In the genomic region with DNA sequence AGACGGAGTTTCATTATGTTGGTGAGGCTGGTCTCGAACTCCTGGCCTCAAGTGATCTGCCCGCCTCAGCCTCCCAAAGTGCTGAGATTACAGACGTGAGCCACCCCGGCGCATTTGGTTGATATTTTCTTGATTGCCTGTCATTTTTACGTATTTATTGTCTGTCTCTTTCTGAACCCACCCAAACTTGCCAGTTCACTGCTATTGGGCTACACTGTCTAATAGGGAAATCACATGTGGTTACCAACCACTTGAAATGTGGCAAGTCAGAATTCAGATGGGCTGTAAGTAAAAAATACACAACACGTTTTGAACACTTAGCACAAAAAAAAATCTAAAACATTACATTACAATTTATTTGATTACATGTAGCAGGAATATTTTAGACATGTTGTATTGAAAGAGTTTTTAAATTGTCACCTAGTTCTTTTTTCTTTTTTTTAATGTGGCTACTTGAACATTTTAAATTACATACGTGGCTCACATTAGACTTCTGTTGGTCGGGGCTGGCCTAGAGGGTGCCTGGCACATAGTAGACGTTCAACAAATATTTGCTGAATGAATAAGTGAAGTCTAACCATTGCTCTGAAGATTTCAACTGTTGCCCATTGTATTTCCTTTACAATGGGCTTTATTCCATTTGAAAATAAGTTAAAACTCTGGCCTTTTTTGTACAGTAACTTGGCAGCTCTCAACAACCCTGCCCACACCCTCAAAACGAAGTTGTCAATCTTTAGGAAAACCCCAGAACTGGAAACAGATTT, we compare ENCODE assay signal across 9 cellular contexts. TPM values are rescaled to one million over a fixed set of nuclear protein-coding genes. Genes with fewer than 3 reads are reported as not detected.
A peak's percentile ranks its signal among the peaks of the same experiment; 100 is the strongest.
DNase-seq lines count a peak whose midpoint lies in the region; ATAC-seq and FAIRE-seq lines count a peak whose summit lies in the region.
"Had no signal": no experiment of that assay in that cellular context is flagged by ENCODE, and none has a peak within 500 bp of the region (broad histone marks: within the 10 kb centered on the region; RNA-seq: fewer than 3 reads in every experiment).

No MANE protein-coding gene starts in this region.

- no peaks in the 10 kb centered on the region for H3K27me3 ChIP-seq in iPS-15b (ENCODE audit: control insufficient read depth, insufficient read depth, low read length)

- H3K9ac ChIP-seq in iPS-15b (ENCODE audit: low read depth, low read length), result no peak overlapping the region

- peaks cover 13% of the 10 kb centered on the region for H3K36me3 Mint-ChIP-seq in activated naive CD8-positive, alpha-beta T cell treated with anti-CD3 and anti-CD28 coated beads for 36 hours

- peak overlapping the region; percentile 88 for H3K27ac Mint-ChIP-seq in activated naive CD8-positive, alpha-beta T cell treated with anti-CD3 and anti-CD28 coated beads for 36 hours
- peak overlapping the region in 1 of 2 donors; percentile 82 for H3K27ac Mint-ChIP-seq in stimulated activated naive CD8-positive, alpha-beta T cell treated with anti-CD3 and anti-CD28 coated beads, Interleukin-15, amount 100 ng/mL, for 72 hours

- peaks cover 3% of the 10 kb centered on the region for H3K36me3 ChIP-seq in iPS-15b (ENCODE audit: control insufficient read depth, insufficient read depth, low read length)

- H3K4me3 Mint-ChIP-seq in activated naive CD8-positive, alpha-beta T cell treated with anti-CD3 and anti-CD28 coated beads for 36 hours, result peak overlapping the region; percentile 83
- H3K4me3 Mint-ChIP-seq in stimulated activated naive CD8-positive, alpha-beta T cell treated with anti-CD3 and anti-CD28 coated beads, Interleukin-15, amount 100 ng/mL, for 72 hours, result peak overlapping the region; percentile 77 to 80

- H3K9me3 Mint-ChIP-seq in activated naive CD8-positive, alpha-beta T cell treated with anti-CD3 and anti-CD28 coated beads for 36 hours, result no peaks in the 10 kb centered on the region
- H3K9me3 Mint-ChIP-seq in stimulated activated naive CD8-positive, alpha-beta T cell treated with anti-CD3 and anti-CD28 coated beads, Interleukin-15, amount 100 ng/mL, for 72 hours, result no peaks in the 10 kb centered on the region

- DNase-seq in NCI-H345 treated with DMSO at 0.1 percent for 48 hours (lab: John Stamatoyannopoulos, UW; ENCODE audit: unreplicated experiment) (peak; percentile 14), NCI-H345 (lab: John Stamatoyannopoulos, UW) (no peak), KBM-7 (no peak), NK-92 (lab: John Stamatoyannopoulos, UW; ENCODE audit: unreplicated experiment) (no peak), frontal cortex (ENCODE audit: low spot score in 2 of 2) (no peak)
- DNase-seq in activated naive CD8-positive, alpha-beta T cell treated with anti-CD3 and anti-CD28 coated beads for 36 hours, result no peak
- DNase-seq in stimulated activated naive CD8-positive, alpha-beta T cell treated with anti-CD3 and anti-CD28 coated beads, Interleukin-15, amount 100 ng/mL, for 72 hours, result no peak

- in situ Hi-C loops in KBM-7 (cut with MboI; ENCODE audit: low pct_unique_long_range_greater_than_20kb, low sequenced_read_pairs), result no loop called here

- H3K27me3 Mint-ChIP-seq in activated naive CD8-positive, alpha-beta T cell treated with anti-CD3 and anti-CD28 coated beads for 36 hours, result no peaks in the 10 kb centered on the region
- no peaks in the 10 kb centered on the region for H3K27me3 Mint-ChIP-seq in stimulated activated naive CD8-positive, alpha-beta T cell treated with anti-CD3 and anti-CD28 coated beads, Interleukin-15, amount 100 ng/mL, for 72 hours

- peaks cover 9% of the 10 kb centered on the region for H3K4me1 ChIP-seq in iPS-15b (ENCODE audit: control insufficient read depth, insufficient read depth, low read length)

- no peaks in the 10 kb centered on the region for H3K9me3 ChIP-seq in iPS-15b (ENCODE audit: control insufficient read depth, insufficient read depth, low read length)

- peak overlapping the region; percentile 89 for H3K4me3 ChIP-seq in iPS-15b (ENCODE audit: low read depth, low read length)

- FAIRE-seq in frontal cortex (lab: Jason Lieb, UNC), result no peak
- FAIRE-seq: A204.1 had no signal

- H3K4me1 Mint-ChIP-seq in activated naive CD8-positive, alpha-beta T cell treated with anti-CD3 and anti-CD28 coated beads for 36 hours, result peaks cover 40% of the 10 kb centered on the region
- peaks cover 45% of the 10 kb centered on the region for H3K4me1 Mint-ChIP-seq in stimulated activated naive CD8-positive, alpha-beta T cell treated with anti-CD3 and anti-CD28 coated beads, Interleukin-15, amount 100 ng/mL, for 72 hours

- no peak for ATAC-seq in stimulated activated naive CD8-positive, alpha-beta T cell treated with anti-CD3 and anti-CD28 coated beads, Interleukin-15, amount 100 ng/mL, for 72 hours

RNA-seq across cellular contexts. Expression of a gene that starts 1.9 kb away (rescaled TPM):
- total RNA-seq in activated naive CD8-positive, alpha-beta T cell treated with anti-CD3 and anti-CD28 coated beads for 36 hours, result 10 to 100 TPM; 37.7 to 41.6 TPM
- 532 TPM for total RNA-seq in frontal cortex

RNA-seq across cellular contexts. Expression of a gene that starts 42.6 kb away (rescaled TPM):
- total RNA-seq in activated naive CD8-positive, alpha-beta T cell treated with anti-CD3 and anti-CD28 coated beads for 36 hours, result 10 to 100 TPM; 71.7 to 72.5 TPM
- total RNA-seq in frontal cortex, result 20.8 TPM

RNA-seq across cellular contexts. Expression of a gene that starts 44.7 kb away (rescaled TPM):
- 1 to 10 TPM; 5.9 TPM for total RNA-seq in activated naive CD8-positive, alpha-beta T cell treated with anti-CD3 and anti-CD28 coated beads for 36 hours
- total RNA-seq in frontal cortex, result 14.7 TPM

Comparison
In these comparisons a context has a peak if more than half of its experiments do, and no peak if none do; other contexts are left out.
1. RNA of a gene that starts 1.9 kb away (total RNA-seq): 532 TPM in frontal cortex (single experiment); 37.7 to 41.6 TPM in activated naive CD8-positive, alpha-beta T cell treated with anti-CD3 and anti-CD28 coated beads for 36 hours; every median in the first group is over 10 times any median in the second.